In genomic region chr17:27951872-27952271, GRCh38 we compare ENCODE assay signal across 15 cellular contexts. TPM values are rescaled to one million over a fixed set of nuclear protein-coding genes. Genes with fewer than 3 reads are reported as not detected.
DNase-seq lines count a peak whose midpoint lies in the region; ATAC-seq and TF ChIP-seq lines count a peak whose summit lies in the region.
"Had no signal": no experiment of that assay in that cellular context is flagged by ENCODE, and none has a peak within 500 bp of the region (broad histone marks: within the 10 kb centered on the region; RNA-seq: fewer than 3 reads in every experiment).

No MANE protein-coding gene starts in this region.

- DNase-seq in KBM-7: peak; percentile 72
- peak; percentile 77 for DNase-seq in UCSD-AML1 (lab: John Stamatoyannopoulos, UW; ENCODE audit: unreplicated experiment)
- peak; percentile 46 for DNase-seq in left kidney (ENCODE audit: low read depth, low spot score)
- no peak for DNase-seq in upper lobe of right lung
- no peak for DNase-seq in HFFc6
- no peak for DNase-seq in activated effector memory CD4-positive, alpha-beta T cell treated with Interleukin-2 at 50 U/mL for 16 hours
- DNase-seq: BE2C; Caco-2; CD8-positive, alpha-beta memory T cell; GF-D8; HCEC 1CT had no signal

- no peak overlapping the region for H3K27ac ChIP-seq in upper lobe of right lung
- no peak overlapping the region for H3K27ac ChIP-seq in gastroesophageal sphincter
- H3K27ac ChIP-seq: A549, HL-60 had no signal

- H3K27me3 ChIP-seq in upper lobe of right lung: no peaks in the 10 kb centered on the region
- peaks cover 26% of the 10 kb centered on the region for H3K27me3 ChIP-seq in gastroesophageal sphincter

- TF ChIP-seq POLR2A in gastroesophageal sphincter (IDR thresholded peaks at IDR 0.05): no peak

- H3K4me1 Mint-ChIP-seq in HFFc6 (ENCODE audit: low read depth): peaks cover 3% of the 10 kb centered on the region
- H3K4me1 Mint-ChIP-seq: CD14-positive monocyte; CD8-positive, alpha-beta memory T cell had no signal

- intact Hi-C loops in upper lobe of right lung (cut with DNase I): no loop called here

- no peaks in the 10 kb centered on the region for H3K36me3 Mint-ChIP-seq in HFFc6 (ENCODE audit: low read depth)
- H3K36me3 Mint-ChIP-seq: CD14-positive monocyte; CD8-positive, alpha-beta memory T cell had no signal

- peaks cover 41% of the 10 kb centered on the region for H3K27me3 Mint-ChIP-seq in HFFc6 (ENCODE audit: insufficient read depth)

- H3K9me3 ChIP-seq in upper lobe of right lung: no peaks in the 10 kb centered on the region
- no peaks in the 10 kb centered on the region for H3K9me3 ChIP-seq in gastroesophageal sphincter
- H3K9me3 ChIP-seq: A549, BE2C, Caco-2 had no signal

- H3K4me3 ChIP-seq in upper lobe of right lung: no peak overlapping the region
- H3K4me3 ChIP-seq in gastroesophageal sphincter: no peak overlapping the region
- H3K4me3 ChIP-seq: A549 had no signal

- no peak for TF ChIP-seq EP300 in gastroesophageal sphincter (IDR thresholded peaks at IDR 0.05)

- no peak overlapping the region for H3K27ac Mint-ChIP-seq in HFFc6
- H3K27ac Mint-ChIP-seq: CD8-positive, alpha-beta memory T cell had no signal

- H3K9me3 Mint-ChIP-seq in HFFc6: no peaks in the 10 kb centered on the region
- H3K9me3 Mint-ChIP-seq: CD14-positive monocyte; CD8-positive, alpha-beta memory T cell had no signal

- no peaks in the 10 kb centered on the region for H3K36me3 ChIP-seq in upper lobe of right lung
- H3K36me3 ChIP-seq in gastroesophageal sphincter: no peaks in the 10 kb centered on the region
- H3K36me3 ChIP-seq: BE2C had no signal

- 14 to 30% methylated on average over 1 to 2 of the region's 6 CpGs for WGBS in gastroesophageal sphincter (ENCODE audit: low coverage in 1 of 2), 2 donors

- ATAC-seq in upper lobe of right lung (peak; percentile 50), gastroesophageal sphincter (no peak)
- ATAC-seq: A549 had no signal

- in situ Hi-C loops in KBM-7 (cut with MboI; ENCODE audit: low pct_unique_long_range_greater_than_20kb, low sequenced_read_pairs): no loop called here

- H3K4me1 ChIP-seq in upper lobe of right lung (no peaks in the 10 kb centered on the region), gastroesophageal sphincter (no peaks in the 10 kb centered on the region)
- H3K4me1 ChIP-seq: A549, BE2C had no signal

- no peak overlapping the region for H3K4me3 Mint-ChIP-seq in HFFc6
- H3K4me3 Mint-ChIP-seq: CD14-positive monocyte; CD8-positive, alpha-beta memory T cell had no signal

- TF ChIP-seq CTCF in upper lobe of right lung (IDR thresholded peaks at IDR 0.05): no peak
- no peak for TF ChIP-seq CTCF in HFFc6 (IDR thresholded peaks at IDR 0.05)
- no peak for TF ChIP-seq CTCF in gastroesophageal sphincter (IDR thresholded peaks at IDR 0.05)

RNA-seq across cellular contexts. Expression of gene LYRM9, which starts 58.7 kb away (rescaled TPM):
- total RNA-seq in upper lobe of right lung (9.0 TPM), gastroesophageal sphincter (10 to 100 TPM; 11.1 to 30.3 (median 17.8) TPM)
- total RNA-seq in HFFc6 (2021; fragmentation: NEBNext Ultra II Directional; extraction: Animal tissue kit (Norgen Biotek cat#: 25700)): 1 to 10 TPM; 2.2 to 3.6 (median 2.9) TPM

Comparison
In these comparisons a context has a peak if more than half of its experiments do, and no peak if none do; other contexts are left out.
1. DNase-seq: peak in KBM-7 (single experiment), UCSD-AML1 (single experiment) and left kidney (single experiment); none in upper lobe of right lung (single experiment), HFFc6 (single experiment) and activated effector memory CD4-positive, alpha-beta T cell treated with Interleukin-2 at 50 U/mL for 16 hours (single experiment).